Comparison of ENCODE assay signal across 9 cellular contexts in genomic region chr4:123127218-123127617, GRCh38.
DNase-seq lines count a peak whose midpoint lies in the region; ATAC-seq and TF ChIP-seq lines count a peak whose summit lies in the region.
"Had no signal": no experiment of that assay in that cellular context is flagged by ENCODE, and none has a peak within 500 bp of the region (broad histone marks: within the 10 kb centered on the region; RNA-seq: fewer than 3 reads in every experiment).

No MANE protein-coding gene starts in this region.

- no peaks in the 10 kb centered on the region for H3K4me1 Mint-ChIP-seq in activated CD4-positive, alpha-beta memory T cell treated with anti-CD3 and anti-CD28 coated beads, Interleukin-2, amount 10 ng/mL, durations not matched to agents 7 days and 5 days

- in situ Hi-C loops in GM23248 (cut with MboI) (loop anchor here (25.0 kb wide), 3 partner anchors 260 to 985 kb away; partner anchors contain the start of gene SPRY1), HAP-1 (cut with MboI; ENCODE audit: low sequenced_read_pairs) (no loop called here)

- POLR2A ChIA-PET in activated CD4-positive, alpha-beta memory T cell treated with anti-CD3 and anti-CD28 coated beads, Interleukin-2, amount 10 ng/mL, durations not matched to agents 7 days and 5 days (lab: Charles Lee): no interaction called here

- H3K4me3 Mint-ChIP-seq in activated CD4-positive, alpha-beta memory T cell treated with anti-CD3 and anti-CD28 coated beads, Interleukin-2, amount 10 ng/mL, durations not matched to agents 7 days and 5 days: no peak overlapping the region

- 22 to 27% methylated on average over 1 of the region's 1 CpG for WGBS in GM23248 (ENCODE audit: low coverage in 1 of 2, low lambda C conversion rate in 2 of 2, missing lambda C conversion rate in 2 of 2), 2 experiments

- no peaks in the 10 kb centered on the region for H3K27me3 Mint-ChIP-seq in activated CD4-positive, alpha-beta memory T cell treated with anti-CD3 and anti-CD28 coated beads, Interleukin-2, amount 10 ng/mL, durations not matched to agents 7 days and 5 days

- no peaks in the 10 kb centered on the region for H3K27me3 ChIP-seq in GM23248 (replicated peaks; ENCODE audit: insufficient read depth)
- H3K27me3 ChIP-seq in osteoblast (ENCODE audit: insufficient read depth, low read length): no peaks in the 10 kb centered on the region
- H3K27me3 ChIP-seq in HAP-1 (ENCODE audit: low read depth): no peaks in the 10 kb centered on the region

- H3K27ac ChIP-seq in GM23248 (no peak overlapping the region), epithelial cell of prostate (peak overlapping the region; percentile 81), osteoblast (ENCODE audit: low read depth, low read length) (no peak overlapping the region)

- H3K9me3 ChIP-seq in GM23248 (ENCODE audit: low read depth) (no peaks in the 10 kb centered on the region), osteoblast (ENCODE audit: low read depth, low read length) (no peaks in the 10 kb centered on the region), HAP-1 (no peaks in the 10 kb centered on the region)

- DNase-seq in GM23248: peak; percentile 48
- peak; percentile 8 for DNase-seq in RKO (ENCODE audit: low spot score)
- DNase-seq in epithelial cell of prostate (ENCODE audit: low read depth, low spot score): no peak
- DNase-seq in osteoblast (ENCODE audit: insufficient read length, low spot score, missing footprints): peak; percentile 53
- DNase-seq in HAP-1 (ENCODE audit: low spot score in 2 of 2): no peak
- DNase-seq in LoVo (ENCODE audit: low spot score): no peak
- DNase-seq in activated CD4-positive, alpha-beta memory T cell treated with anti-CD3 and anti-CD28 coated beads, Interleukin-2, amount 10 ng/mL, durations not matched to agents 7 days and 5 days: no peak
- DNase-seq: islet precursor cell had no signal

- H3K79me2 ChIP-seq in GM23248 (ENCODE audit: insufficient read depth): no peaks in the 10 kb centered on the region
- H3K79me2 ChIP-seq in osteoblast (ENCODE audit: insufficient read depth, low read length): no peaks in the 10 kb centered on the region

- H3F3A ChIP-seq in GM23248 (ENCODE audit: insufficient read depth): no peaks in the 10 kb centered on the region

- H3K27ac Mint-ChIP-seq in activated CD4-positive, alpha-beta memory T cell treated with anti-CD3 and anti-CD28 coated beads, Interleukin-2, amount 10 ng/mL, durations not matched to agents 7 days and 5 days: no peak overlapping the region

- H2AFZ ChIP-seq in GM23248 (no peak overlapping the region), osteoblast (ENCODE audit: low read length) (no peak overlapping the region)

- CTCF ChIA-PET in activated CD4-positive, alpha-beta memory T cell treated with anti-CD3 and anti-CD28 coated beads, Interleukin-2, amount 10 ng/mL, durations not matched to agents 7 days and 5 days (lab: Charles Lee): interaction anchor here (0.9 kb wide), 1 partner anchor 22 kb away, joined by 3 read pairs; no protein-coding TSS in a partner anchor

- peaks cover 7% of the 10 kb centered on the region for H3K36me3 Mint-ChIP-seq in activated CD4-positive, alpha-beta memory T cell treated with anti-CD3 and anti-CD28 coated beads, Interleukin-2, amount 10 ng/mL, durations not matched to agents 7 days and 5 days (ENCODE audit: low read depth)

- no peak overlapping the region for H3K9ac ChIP-seq in GM23248

- H3K9me2 ChIP-seq in GM23248 (ENCODE audit: insufficient read depth): no peaks in the 10 kb centered on the region

- H3K36me3 ChIP-seq in GM23248 (ENCODE audit: low read depth) (no peaks in the 10 kb centered on the region), osteoblast (ENCODE audit: insufficient read depth, low read length) (no peaks in the 10 kb centered on the region), HAP-1 (replicated peaks) (no peaks in the 10 kb centered on the region)

- H3K9me3 Mint-ChIP-seq in activated CD4-positive, alpha-beta memory T cell treated with anti-CD3 and anti-CD28 coated beads, Interleukin-2, amount 10 ng/mL, durations not matched to agents 7 days and 5 days: no peaks in the 10 kb centered on the region

- no peak overlapping the region for H3K4me2 ChIP-seq in GM23248 (ENCODE audit: unreplicated experiment)
- no peak overlapping the region for H3K4me2 ChIP-seq in osteoblast (ENCODE audit: insufficient read depth, low read length)

- H4K20me1 ChIP-seq in GM23248 (ENCODE audit: insufficient read depth): no peaks in the 10 kb centered on the region
- H4K20me1 ChIP-seq in osteoblast (ENCODE audit: insufficient read depth, low read length): no peaks in the 10 kb centered on the region

- ATAC-seq in GM21717 (IDR thresholded peaks at IDR 0.05; ENCODE audit: unreplicated experiment): no peak

- peak; percentile 43 for TF ChIP-seq CTCF in osteoblast (IDR thresholded peaks at IDR 0.05; ENCODE audit: extremely low read depth, low read depth, low read length)

- no peak overlapping the region for H3K4me3 ChIP-seq in GM23248
- no peak overlapping the region for H3K4me3 ChIP-seq in osteoblast (ENCODE audit: insufficient read depth, low read length)
- H3K4me3 ChIP-seq in HAP-1: no peak overlapping the region

- H3K4me1 ChIP-seq in GM23248 (ENCODE audit: insufficient read depth) (peaks cover 10% of the 10 kb centered on the region), osteoblast (ENCODE audit: insufficient read depth, low read length) (no peaks in the 10 kb centered on the region), HAP-1 (no peaks in the 10 kb centered on the region)

Comparison
In these comparisons a context has a peak if more than half of its experiments do, and no peak if none do; other contexts are left out.
1. DNase-seq: peak in GM23248 (single experiment), RKO (single experiment) and osteoblast (single experiment); none in epithelial cell of prostate (single experiment), HAP-1 (0 of 2), LoVo (single experiment) and activated CD4-positive, alpha-beta memory T cell treated with anti-CD3 and anti-CD28 coated beads, Interleukin-2, amount 10 ng/mL, durations not matched to agents 7 days and 5 days (single experiment).